In the genomic region with DNA sequence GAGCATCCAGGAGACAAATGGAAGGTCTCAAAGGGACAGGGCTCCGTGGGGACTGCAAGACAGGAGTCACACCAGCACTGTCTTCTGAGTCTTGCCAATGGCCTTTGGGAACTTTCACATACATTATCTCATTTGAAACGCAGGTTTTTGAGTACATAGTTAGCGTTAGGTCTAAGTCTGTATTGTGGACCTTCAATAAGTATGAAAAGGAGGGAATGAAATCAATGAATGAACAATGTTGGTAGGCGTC, we compare ENCODE assay signal across 8 cellular contexts. TPM values are rescaled to one million over a fixed set of nuclear protein-coding genes. Genes with fewer than 3 reads are reported as not detected.
DNase-seq lines count a peak whose midpoint lies in the region; ATAC-seq, FAIRE-seq and TF ChIP-seq lines count a peak whose summit lies in the region.

No MANE protein-coding gene starts in this region.

- peak overlapping the region; percentile 85 for H3K9ac ChIP-seq in HepG2 (ENCODE audit: insufficient read depth, low read depth, low read length)

- H3K4me1 ChIP-seq in body of pancreas = peaks cover 41% of the 10 kb centered on the region
- peaks cover 65% of the 10 kb centered on the region for H3K4me1 ChIP-seq in HepG2 (ENCODE audit: insufficient read depth, low read length)
- peaks cover 18 to 31% of the 10 kb centered on the region in 2 donors for H3K4me1 ChIP-seq in thyroid gland

- H4K20me1 ChIP-seq in HepG2 (ENCODE audit: insufficient read depth, low read length) = no peaks in the 10 kb centered on the region

- intact Hi-C loops in body of pancreas (cut with DNase I) (no loop called here), HepG2 (cut with micrococcal nuclease; ENCODE audit: unreplicated experiment) (loop anchor here (1.0 kb wide), 1 partner anchor 9 kb away; no protein-coding TSS in a partner anchor), thyroid gland (cut with DNase I) (no loop called here)

- DNase-seq in body of pancreas (no peak), HepG2 (ENCODE audit: low spot score) (no peak), thyroid gland (no peak), HPDE6-E6E7 (ENCODE audit: extremely low spot score) (no peak), UCSD-AML1 (lab: John Stamatoyannopoulos, UW; ENCODE audit: unreplicated experiment) (no peak)

- TSS peak; percentile 87 for BruUV-seq in HepG2 (replicated peaks; lab: Mats Ljungman, UMichigan)

- H3K27ac ChIP-seq in body of pancreas (peak overlapping the region; percentile 83 to 97 (median 96)), HepG2 (ENCODE audit: extremely low read length, insufficient read depth, low read length) (peak overlapping the region; percentile 93), thyroid gland (peak overlapping the region; percentile 95 to 99 (median 98))

- TF ChIP-seq POLR2A in body of pancreas (IDR thresholded peaks at IDR 0.05) = no peak
- no peak for TF ChIP-seq POLR2A in HepG2 (IDR thresholded peaks at IDR 0.05; ENCODE audit: insufficient read depth in 1 of 2, low read depth in 2 of 2, low read length in 2 of 2)
- TF ChIP-seq POLR2A in thyroid gland (IDR thresholded peaks at IDR 0.05) = no peak

- peaks cover 32% of the 10 kb centered on the region for H3K79me2 ChIP-seq in HepG2 (ENCODE audit: insufficient read depth, low read length)

- peak overlapping the region; percentile 74 for H3K4me2 ChIP-seq in HepG2 (ENCODE audit: low read depth, low read length)

- ATAC-seq in HG02759 (IDR thresholded peaks at IDR 0.05; ENCODE audit: unreplicated experiment) (peak; percentile 1), body of pancreas (no peak), HepG2 (no peak), HG03354 (IDR thresholded peaks at IDR 0.05; ENCODE audit: poor library complexity, severe bottlenecking, unreplicated experiment) (no peak), GM21528 (IDR thresholded peaks at IDR 0.05; ENCODE audit: low FRiP score, unreplicated experiment) (no peak)

- in situ Hi-C loops in HepG2 (cut with HindIII; ENCODE audit: extremely low pct_ligation_motif_present, low pct_unique_long_range_greater_than_20kb) = no loop called here

- no peak for TF ChIP-seq EP300 in HepG2 (IDR thresholded peaks at IDR 0.05; ENCODE audit: low read depth in 2 of 2, low read length in 2 of 2)
- no peak for TF ChIP-seq EP300 in HepG2 (CRISPR knock-in tag; IDR thresholded peaks at IDR 0.05; ENCODE audit: borderline replicate concordance)

- H3K27me3 ChIP-seq in body of pancreas = no peaks in the 10 kb centered on the region
- no peaks in the 10 kb centered on the region for H3K27me3 ChIP-seq in HepG2 (ENCODE audit: control insufficient read depth in 1 of 2, insufficient read depth in 2 of 2, low read length in 2 of 2)
- H3K27me3 ChIP-seq in thyroid gland = no peaks in the 10 kb centered on the region

- peak overlapping the region; percentile 88 for H2AFZ ChIP-seq in HepG2 (ENCODE audit: low read length)

- 36 to 43% methylated on average over 4 of the region's 4 CpGs for WGBS in body of pancreas, 2 donors
- WGBS in HepG2 (ENCODE audit: low lambda C conversion rate) = 44% methylated on average over 4 of the region's 4 CpGs
- 59 to 71% methylated on average over 4 of the region's 4 CpGs for WGBS in thyroid gland, 2 donors

- H3K36me3 ChIP-seq in body of pancreas (replicated peaks in 1 of 2; ENCODE audit: insufficient read depth in 1 of 2, low read depth in 2 of 2) (peaks cover 0 to 3% of the 10 kb centered on the region in 2 donors), HepG2 (replicated peaks in 1 of 2; ENCODE audit: control insufficient read depth in 1 of 2, insufficient read depth in 2 of 2, low read length in 2 of 2) (peaks cover 2 to 13% of the 10 kb centered on the region in 2 experiments; a peak in 3 of 5 replicates), thyroid gland (peaks cover 0 to 6% of the 10 kb centered on the region in 2 donors)

- FAIRE-seq in HepG2 (lab: Jason Lieb, UNC) = no peak

- TF ChIP-seq RAD21 in HepG2 (CRISPR knock-in tag; IDR thresholded peaks at IDR 0.05) = no peak

- no peaks in the 10 kb centered on the region for H3K9me3 ChIP-seq in body of pancreas
- H3K9me3 ChIP-seq in HepG2 (ENCODE audit: low read length) = no peaks in the 10 kb centered on the region
- H3K9me3 ChIP-seq in thyroid gland = no peaks in the 10 kb centered on the region

- H3K4me3 ChIP-seq in body of pancreas = no peak overlapping the region
- peak overlapping the region; percentile 84 to 93 (median 86); a peak in 5 of 6 replicates for H3K4me3 ChIP-seq in HepG2 (replicated peaks in 1 of 3; ENCODE audit: insufficient read depth in 1 of 3, low read depth in 2 of 3, low read length in 3 of 3)
- H3K4me3 ChIP-seq in thyroid gland (replicated peaks in 1 of 3) = peak overlapping the region in 2 of 3 donors; percentile 64 to 67

- POLR2A ChIA-PET in HepG2 (lab: Yijun Ruan, JAX) = interaction anchor here (0.6 to 3.4 kb wide), 9 partner anchors 19 to 493 kb away, joined by 3 to 25 read pairs (median 6); a partner anchor contains a TSS

- CTCF ChIA-PET in HepG2 (lab: Yijun Ruan, JAX; ENCODE audit: low intra/inter-chr PET ratio, low total read pairs) = no interaction called here

- TF ChIP-seq CTCF in body of pancreas (IDR thresholded peaks at IDR 0.05) (no peak), HepG2 (CRISPR knock-in tag; IDR thresholded peaks at IDR 0.05) (no peak), thyroid gland (IDR thresholded peaks at IDR 0.05) (no peak)

RNA-seq across cellular contexts. Expression of a gene that starts 0.4 kb away (rescaled TPM):
- total RNA-seq in body of pancreas (10 to 100 TPM; 30.6 to 49.4 TPM), HepG2 (2016; rRNA removed; fragmentation: Illumina TruSeq; extraction: Trizol) (26.9 and 39.7 TPM in 2 replicates), thyroid gland (10 to 100 TPM; 65.4 to 78.5 (median 72.8) TPM)
- 3.5 and 5.2 TPM in 2 replicates for total RNA-seq in HepG2 (2016; cell fraction: cytosol; rRNA removed; fragmentation: Illumina TruSeq; extraction: Trizol; ENCODE audit: low read depth)
- 28.4 and 40.9 TPM in 2 replicates for total RNA-seq in HepG2 (2016; cell fraction: insoluble cytoplasmic fraction; rRNA removed; fragmentation: Illumina TruSeq; extraction: Trizol)
- total RNA-seq in HepG2 (2016; cell fraction: membrane; rRNA removed; fragmentation: Illumina TruSeq; extraction: Trizol) = 16.8 and 20.1 TPM in 2 replicates
- total RNA-seq in HepG2 (2016; cell fraction: nucleus; rRNA removed; fragmentation: Illumina TruSeq; extraction: Trizol) = 29.2 and 37.4 TPM in 2 replicates
- 21.5 and 24.1 TPM in 2 replicates for polyA plus RNA-seq in HepG2 (2011; rRNA removed)
- 17.3 and 22.7 TPM in 2 replicates for polyA plus RNA-seq in HepG2 (2011; cell fraction: cytosol; rRNA removed)
- 18.6 and 20.3 TPM in 2 replicates for polyA plus RNA-seq in HepG2 (2011; cell fraction: nucleus; rRNA removed)
- 18.3 and 23.7 TPM in 2 replicates for polyA plus RNA-seq in HepG2 (2012)
- 1.7 and 1.8 TPM in 2 replicates for polyA plus RNA-seq in HepG2 (2016; cell fraction: cytosol; fragmentation: Illumina TruSeq; extraction: Trizol; ENCODE audit: low read depth)
- polyA plus RNA-seq in HepG2 (2016; cell fraction: insoluble cytoplasmic fraction; fragmentation: Illumina TruSeq; extraction: Trizol; ENCODE audit: low read depth) = 42.0 and 42.5 TPM in 2 replicates
- 7.3 and 8.7 TPM in 2 replicates for polyA plus RNA-seq in HepG2 (2016; cell fraction: membrane; fragmentation: Illumina TruSeq; extraction: Trizol; ENCODE audit: low read depth)
- 24.5 and 29.7 TPM in 2 replicates for polyA plus RNA-seq in HepG2 (2016; cell fraction: nucleus; fragmentation: Illumina TruSeq; extraction: Trizol; ENCODE audit: insufficient read depth, low read depth)
- 41.6 and 54.4 TPM in 2 replicates for polyA minus RNA-seq in HepG2 (2011; rRNA and poly(A)+ RNA removed; ENCODE audit: low replicate concordance)
- polyA minus RNA-seq in HepG2 (2011; cell fraction: cytosol; rRNA and poly(A)+ RNA removed) = 26.7 and 27.0 TPM in 2 replicates
- 59.4 and 66.0 TPM in 2 replicates for polyA minus RNA-seq in HepG2 (2011; cell fraction: nucleus; rRNA and poly(A)+ RNA removed)

RNA-seq across cellular contexts. Expression of a gene that starts 19.3 kb away (rescaled TPM):
- 10 to 100 TPM; 40.2 to 51.6 TPM for total RNA-seq in body of pancreas
- total RNA-seq in HepG2 (2016; rRNA removed; fragmentation: Illumina TruSeq; extraction: Trizol) = 11.6 and 14.1 TPM in 2 replicates
- total RNA-seq in HepG2 (2016; cell fraction: cytosol; rRNA removed; fragmentation: Illumina TruSeq; extraction: Trizol; ENCODE audit: low read depth) = 17.2 and 21.9 TPM in 2 replicates
- total RNA-seq in HepG2 (2016; cell fraction: insoluble cytoplasmic fraction; rRNA removed; fragmentation: Illumina TruSeq; extraction: Trizol) = 12.8 and 13.2 TPM in 2 replicates
- 26.9 and 32.8 TPM in 2 replicates for total RNA-seq in HepG2 (2016; cell fraction: membrane; rRNA removed; fragmentation: Illumina TruSeq; extraction: Trizol)
- 5.2 and 6.0 TPM in 2 replicates for total RNA-seq in HepG2 (2016; cell fraction: nucleus; rRNA removed; fragmentation: Illumina TruSeq; extraction: Trizol)
- 71.3 and 96.7 TPM in 2 replicates for polyA plus RNA-seq in HepG2 (2011; rRNA removed)
- polyA plus RNA-seq in HepG2 (2011; cell fraction: cytosol; rRNA removed) = 110 and 111 TPM in 2 replicates
- polyA plus RNA-seq in HepG2 (2011; cell fraction: nucleus; rRNA removed) = 25.5 and 30.6 TPM in 2 replicates
- polyA plus RNA-seq in HepG2 (2012) = 81.2 and 85.5 TPM in 2 replicates
- 17.8 and 26.6 TPM in 2 replicates for polyA plus RNA-seq in HepG2 (2016; cell fraction: cytosol; fragmentation: Illumina TruSeq; extraction: Trizol; ENCODE audit: low read depth)
- 12.2 and 14.7 TPM in 2 replicates for polyA plus RNA-seq in HepG2 (2016; cell fraction: insoluble cytoplasmic fraction; fragmentation: Illumina TruSeq; extraction: Trizol; ENCODE audit: low read depth)
- 22.1 and 31.4 TPM in 2 replicates for polyA plus RNA-seq in HepG2 (2016; cell fraction: membrane; fragmentation: Illumina TruSeq; extraction: Trizol; ENCODE audit: low read depth)
- polyA plus RNA-seq in HepG2 (2016; cell fraction: nucleus; fragmentation: Illumina TruSeq; extraction: Trizol; ENCODE audit: insufficient read depth, low read depth) = 8.9 and 9.4 TPM in 2 replicates
- polyA minus RNA-seq in HepG2 (2011; rRNA and poly(A)+ RNA removed; ENCODE audit: low replicate concordance) = 0.09 and 62.7 TPM in 2 replicates
- polyA minus RNA-seq in HepG2 (2011; cell fraction: cytosol; rRNA and poly(A)+ RNA removed) = 32.4 and 33.9 TPM in 2 replicates
- polyA minus RNA-seq in HepG2 (2011; cell fraction: nucleus; rRNA and poly(A)+ RNA removed) = 9.8 and 12.9 TPM in 2 replicates
- total RNA-seq in thyroid gland = 10 to 100 TPM; 17.8 to 47.3 (median 24.1) TPM

RNA-seq across cellular contexts. Expression of a gene that starts 58.4 kb away (rescaled TPM):
- 10 to 100 TPM; 22.8 to 28.7 TPM for total RNA-seq in body of pancreas
- 27.7 and 28.3 TPM in 2 replicates for total RNA-seq in HepG2 (2016; rRNA removed; fragmentation: Illumina TruSeq; extraction: Trizol)
- 5.7 and 6.4 TPM in 2 replicates for total RNA-seq in HepG2 (2016; cell fraction: cytosol; rRNA removed; fragmentation: Illumina TruSeq; extraction: Trizol; ENCODE audit: low read depth)
- total RNA-seq in HepG2 (2016; cell fraction: insoluble cytoplasmic fraction; rRNA removed; fragmentation: Illumina TruSeq; extraction: Trizol) = 23.8 and 26.3 TPM in 2 replicates
- total RNA-seq in HepG2 (2016; cell fraction: membrane; rRNA removed; fragmentation: Illumina TruSeq; extraction: Trizol) = 11.5 and 11.9 TPM in 2 replicates
- 27.4 and 28.2 TPM in 2 replicates for total RNA-seq in HepG2 (2016; cell fraction: nucleus; rRNA removed; fragmentation: Illumina TruSeq; extraction: Trizol)
- 27.3 and 35.0 TPM in 2 replicates for polyA plus RNA-seq in HepG2 (2011; rRNA removed)
- 12.7 and 16.9 TPM in 2 replicates for polyA plus RNA-seq in HepG2 (2011; cell fraction: cytosol; rRNA removed)
- 42.7 and 44.5 TPM in 2 replicates for polyA plus RNA-seq in HepG2 (2011; cell fraction: nucleus; rRNA removed)
- 25.4 and 28.8 TPM in 2 replicates for polyA plus RNA-seq in HepG2 (2012)
- polyA plus RNA-seq in HepG2 (2016; cell fraction: cytosol; fragmentation: Illumina TruSeq; extraction: Trizol; ENCODE audit: low read depth) = 2.7 and 3.2 TPM in 2 replicates
- 34.5 and 39.1 TPM in 2 replicates for polyA plus RNA-seq in HepG2 (2016; cell fraction: insoluble cytoplasmic fraction; fragmentation: Illumina TruSeq; extraction: Trizol; ENCODE audit: low read depth)
- polyA plus RNA-seq in HepG2 (2016; cell fraction: membrane; fragmentation: Illumina TruSeq; extraction: Trizol; ENCODE audit: low read depth) = 7.7 and 9.1 TPM in 2 replicates
- 43.5 and 48.3 TPM in 2 replicates for polyA plus RNA-seq in HepG2 (2016; cell fraction: nucleus; fragmentation: Illumina TruSeq; extraction: Trizol; ENCODE audit: insufficient read depth, low read depth)
- polyA minus RNA-seq in HepG2 (2011; rRNA and poly(A)+ RNA removed; ENCODE audit: low replicate concordance) = 9.8 and 27.6 TPM in 2 replicates
- 12.1 and 16.2 TPM in 2 replicates for polyA minus RNA-seq in HepG2 (2011; cell fraction: cytosol; rRNA and poly(A)+ RNA removed)
- polyA minus RNA-seq in HepG2 (2011; cell fraction: nucleus; rRNA and poly(A)+ RNA removed) = 43.9 and 49.9 TPM in 2 replicates
- 10 to 100 TPM; 39.1 to 47.2 (median 42.9) TPM for total RNA-seq in thyroid gland

Comparison
In these comparisons a context has a peak if more than half of its experiments do, and no peak if none do; other contexts are left out.
1. H3K4me3 ChIP-seq: peak in HepG2 (3 of 3) and thyroid gland (2 of 3); none in body of pancreas (0 of 2).
2. Peak in every context shown above with its lines, with median percentiles within 50 percentile points of each other: H3K27ac ChIP-seq.